In the genomic region with DNA sequence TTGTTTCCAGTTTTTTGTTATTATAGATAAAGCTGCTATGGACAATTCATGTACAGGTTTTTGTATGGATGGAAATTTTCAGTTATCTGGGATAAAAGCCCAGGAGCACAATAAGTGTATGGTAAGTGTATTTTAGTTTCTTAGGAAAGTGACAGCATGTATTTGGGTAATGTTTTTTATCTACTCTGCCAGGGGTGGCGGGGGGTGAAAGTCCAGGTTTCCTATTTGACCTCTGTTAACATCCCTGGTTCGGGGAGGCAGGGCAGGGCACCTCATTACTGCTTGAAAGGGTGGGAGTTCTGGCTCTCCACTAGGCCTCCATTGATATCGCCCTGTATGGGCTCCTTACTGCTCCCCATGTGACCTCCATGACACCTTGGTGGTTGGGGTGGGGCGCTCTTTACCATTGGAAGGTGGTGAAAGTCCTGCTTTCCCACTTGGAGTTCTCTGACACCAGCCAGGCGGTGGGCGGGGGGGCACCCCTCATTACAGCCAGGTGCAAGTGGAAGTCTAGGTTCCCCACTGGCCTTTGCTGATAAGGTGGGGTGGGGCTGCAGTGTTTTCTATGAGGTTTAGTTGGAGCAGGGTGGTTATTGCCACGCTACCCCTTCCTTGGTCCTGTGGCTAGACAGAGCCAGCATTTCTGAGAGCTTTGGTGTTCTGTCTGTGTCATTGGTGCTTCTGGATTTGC, we compare ENCODE assay signal across 2 cellular contexts.
TF ChIP-seq lines count a peak whose summit lies in the region.

No MANE protein-coding gene starts in this region.

TF ChIP-seq in K562, 482 proteins besides CTCF, POLR2A, EP300 and RAD21 (continues in another document):
- TF ChIP-seq, protein P1, sequence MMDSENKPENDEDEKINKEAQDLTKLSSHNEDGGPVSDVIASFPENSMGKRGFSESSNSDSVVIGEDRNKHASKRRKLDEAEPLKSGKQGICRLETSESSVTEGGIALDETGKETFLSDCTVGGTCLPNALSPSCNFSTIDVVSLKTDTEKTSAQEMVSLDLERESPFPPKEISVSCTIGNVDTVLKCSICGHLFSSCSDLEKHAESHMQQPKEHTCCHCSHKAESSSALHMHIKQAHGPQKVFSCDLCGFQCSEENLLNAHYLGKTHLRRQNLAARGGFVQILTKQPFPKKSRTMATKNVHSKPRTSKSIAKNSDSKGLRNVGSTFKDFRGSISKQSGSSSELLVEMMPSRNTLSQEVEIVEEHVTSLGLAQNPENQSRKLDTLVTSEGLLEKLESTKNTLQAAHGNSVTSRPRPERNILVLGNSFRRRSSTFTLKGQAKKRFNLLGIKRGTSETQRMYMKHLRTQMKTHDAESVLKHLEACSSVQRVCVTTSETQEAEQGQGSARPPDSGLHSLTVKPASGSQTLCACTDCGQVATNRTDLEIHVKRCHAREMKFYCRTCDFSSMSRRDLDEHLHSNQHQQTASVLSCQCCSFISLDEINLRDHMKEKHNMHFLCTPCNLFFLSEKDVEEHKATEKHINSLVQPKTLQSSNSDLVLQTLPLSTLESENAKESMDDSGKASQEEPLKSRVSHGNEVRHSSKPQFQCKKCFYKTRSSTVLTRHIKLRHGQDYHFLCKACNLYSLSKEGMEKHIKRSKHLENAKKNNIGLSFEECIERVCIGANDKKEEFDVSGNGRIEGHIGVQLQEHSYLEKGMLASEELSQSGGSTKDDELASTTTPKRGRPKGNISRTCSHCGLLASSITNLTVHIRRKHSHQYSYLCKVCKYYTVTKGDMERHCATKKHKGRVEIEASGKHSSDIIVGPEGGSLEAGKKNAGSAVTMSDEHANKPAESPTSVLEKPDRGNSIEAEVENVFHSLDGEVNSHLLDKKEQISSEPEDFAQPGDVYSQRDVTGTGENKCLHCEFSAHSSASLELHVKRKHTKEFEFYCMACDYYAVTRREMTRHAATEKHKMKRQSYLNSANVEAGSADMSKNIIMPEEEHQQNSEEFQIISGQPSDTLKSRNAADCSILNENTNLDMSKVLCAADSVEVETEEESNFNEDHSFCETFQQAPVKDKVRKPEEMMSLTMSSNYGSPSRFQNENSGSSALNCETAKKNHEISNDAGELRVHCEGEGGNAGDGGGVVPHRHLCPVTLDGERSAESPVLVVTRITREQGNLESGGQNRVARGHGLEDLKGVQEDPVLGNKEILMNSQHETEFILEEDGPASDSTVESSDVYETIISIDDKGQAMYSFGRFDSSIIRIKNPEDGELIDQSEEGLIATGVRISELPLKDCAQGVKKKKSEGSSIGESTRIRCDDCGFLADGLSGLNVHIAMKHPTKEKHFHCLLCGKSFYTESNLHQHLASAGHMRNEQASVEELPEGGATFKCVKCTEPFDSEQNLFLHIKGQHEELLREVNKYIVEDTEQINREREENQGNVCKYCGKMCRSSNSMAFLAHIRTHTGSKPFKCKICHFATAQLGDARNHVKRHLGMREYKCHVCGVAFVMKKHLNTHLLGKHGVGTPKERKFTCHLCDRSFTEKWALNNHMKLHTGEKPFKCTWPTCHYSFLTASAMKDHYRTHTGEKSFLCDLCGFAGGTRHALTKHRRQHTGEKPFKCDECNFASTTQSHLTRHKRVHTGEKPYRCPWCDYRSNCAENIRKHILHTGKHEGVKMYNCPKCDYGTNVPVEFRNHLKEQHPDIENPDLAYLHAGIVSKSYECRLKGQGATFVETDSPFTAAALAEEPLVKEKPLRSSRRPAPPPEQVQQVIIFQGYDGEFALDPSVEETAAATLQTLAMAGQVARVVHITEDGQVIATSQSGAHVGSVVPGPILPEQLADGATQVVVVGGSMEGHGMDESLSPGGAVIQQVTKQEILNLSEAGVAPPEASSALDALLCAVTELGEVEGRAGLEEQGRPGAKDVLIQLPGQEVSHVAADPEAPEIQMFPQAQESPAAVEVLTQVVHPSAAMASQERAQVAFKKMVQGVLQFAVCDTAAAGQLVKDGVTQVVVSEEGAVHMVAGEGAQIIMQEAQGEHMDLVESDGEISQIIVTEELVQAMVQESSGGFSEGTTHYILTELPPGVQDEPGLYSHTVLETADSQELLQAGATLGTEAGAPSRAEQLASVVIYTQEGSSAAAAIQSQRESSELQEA (IDR thresholded peaks at IDR 0.05; ENCODE audit: low read depth) = no peak
- TF ChIP-seq TAL1 (IDR thresholded peaks at IDR 0.05) (0 out of 2 replicates have a peak, but pooled peaks have one; percentile 25), SMARCA4 (IDR thresholded peaks at IDR 0.05) (no peak), CXXC5 (CRISPR knock-in tag; IDR thresholded peaks at IDR 0.05) (0 out of 2 replicates have a peak, but pooled peaks have one; percentile 15), PHF8 (IDR thresholded peaks at IDR 0.05; ENCODE audit: borderline replicate concordance, low read length) (no peak), BCL6 (CRISPR knock-in tag; IDR thresholded peaks at IDR 0.05) (no peak), NCOR1 (IDR thresholded peaks at IDR 0.05) (0 out of 2 replicates have a peak, but pooled peaks have one; percentile 7), JUNB (CRISPR knock-in tag; conservative IDR thresholded peaks at IDR 0.05) (no peak), CBFA2T2 (conservative IDR thresholded peaks at IDR 0.05) (peak; percentile 28; the same call in 1 of the 2 replicates), MXI1 (IDR thresholded peaks at IDR 0.05; ENCODE audit: low read depth, low read length) (no peak), ZBTB7A (IDR thresholded peaks at IDR 0.05; ENCODE audit: borderline replicate concordance, control insufficient read depth, low read depth, low read length) (no peak), ARID1B (IDR thresholded peaks at IDR 0.05) (peak; percentile 28; the same call in 1 of the 2 replicates), FOXJ3 (CRISPR knock-in tag; IDR thresholded peaks at IDR 0.05) (no peak), ELF2 (CRISPR knock-in tag; IDR thresholded peaks at IDR 0.05) (no peak), ZNF445 (CRISPR knock-in tag; IDR thresholded peaks at IDR 0.05; ENCODE audit: low read depth) (no peak)
- TF ChIP-seq, protein P2, sequence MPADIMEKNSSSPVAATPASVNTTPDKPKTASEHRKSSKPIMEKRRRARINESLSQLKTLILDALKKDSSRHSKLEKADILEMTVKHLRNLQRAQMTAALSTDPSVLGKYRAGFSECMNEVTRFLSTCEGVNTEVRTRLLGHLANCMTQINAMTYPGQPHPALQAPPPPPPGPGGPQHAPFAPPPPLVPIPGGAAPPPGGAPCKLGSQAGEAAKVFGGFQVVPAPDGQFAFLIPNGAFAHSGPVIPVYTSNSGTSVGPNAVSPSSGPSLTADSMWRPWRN (IDR thresholded peaks at IDR 0.05; ENCODE audit: low read depth) = no peak
- TF ChIP-seq, protein P3, sequence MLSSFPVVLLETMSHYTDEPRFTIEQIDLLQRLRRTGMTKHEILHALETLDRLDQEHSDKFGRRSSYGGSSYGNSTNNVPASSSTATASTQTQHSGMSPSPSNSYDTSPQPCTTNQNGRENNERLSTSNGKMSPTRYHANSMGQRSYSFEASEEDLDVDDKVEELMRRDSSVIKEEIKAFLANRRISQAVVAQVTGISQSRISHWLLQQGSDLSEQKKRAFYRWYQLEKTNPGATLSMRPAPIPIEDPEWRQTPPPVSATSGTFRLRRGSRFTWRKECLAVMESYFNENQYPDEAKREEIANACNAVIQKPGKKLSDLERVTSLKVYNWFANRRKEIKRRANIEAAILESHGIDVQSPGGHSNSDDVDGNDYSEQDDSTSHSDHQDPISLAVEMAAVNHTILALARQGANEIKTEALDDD (IDR thresholded peaks at IDR 0.05) = no peak

TF ChIP-seq in HepG2, 621 proteins besides CTCF, POLR2A, EP300 and RAD21:
- TF ChIP-seq NR2F6 (IDR thresholded peaks at IDR 0.05) (0 out of 2 replicates have a peak, but pooled peaks have one; percentile 38), NR2F6 (CRISPR knock-in tag; IDR thresholded peaks at IDR 0.05) (no peak), HNF4A (CRISPR knock-in tag; IDR thresholded peaks at IDR 0.05) (peak; percentile 26; the same call in 1 of the 2 replicates)
- TF ChIP-seq, protein P4, sequence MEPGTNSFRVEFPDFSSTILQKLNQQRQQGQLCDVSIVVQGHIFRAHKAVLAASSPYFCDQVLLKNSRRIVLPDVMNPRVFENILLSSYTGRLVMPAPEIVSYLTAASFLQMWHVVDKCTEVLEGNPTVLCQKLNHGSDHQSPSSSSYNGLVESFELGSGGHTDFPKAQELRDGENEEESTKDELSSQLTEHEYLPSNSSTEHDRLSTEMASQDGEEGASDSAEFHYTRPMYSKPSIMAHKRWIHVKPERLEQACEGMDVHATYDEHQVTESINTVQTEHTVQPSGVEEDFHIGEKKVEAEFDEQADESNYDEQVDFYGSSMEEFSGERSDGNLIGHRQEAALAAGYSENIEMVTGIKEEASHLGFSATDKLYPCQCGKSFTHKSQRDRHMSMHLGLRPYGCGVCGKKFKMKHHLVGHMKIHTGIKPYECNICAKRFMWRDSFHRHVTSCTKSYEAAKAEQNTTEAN (CRISPR knock-in tag; conservative IDR thresholded peaks at IDR 0.05) = no peak
